Comparison of ENCODE assay signal across 9 cellular contexts in genomic region chr2:215796160-215796559, GRCh38.
DNase-seq lines count a peak whose midpoint lies in the region; ATAC-seq and TF ChIP-seq lines count a peak whose summit lies in the region.
"Had no signal": no experiment of that assay in that cellular context is flagged by ENCODE, and none has a peak within 500 bp of the region (broad histone marks: within the 10 kb centered on the region; RNA-seq: fewer than 3 reads in every experiment).

No MANE protein-coding gene starts in this region.

- H3K27ac ChIP-seq in mammary epithelial cell (ENCODE audit: insufficient read depth, low read depth, low read length): no peak overlapping the region
- H3K27ac ChIP-seq: parathyroid adenoma had no signal

- TF ChIP-seq CTCF in NB4 (IDR thresholded peaks at IDR 0.05; ENCODE audit: low read depth, low read length) (no peak), mammary epithelial cell (conservative IDR thresholded peaks at IDR 0.05 in 1 of 2, IDR thresholded peaks at IDR 0.05 in 1 of 2; ENCODE audit: extremely low read depth in 1 of 2, insufficient read depth in 1 of 2, low read depth in 1 of 2, low read length in 2 of 2) (peak in 1 of 2 donors; percentile 1), omental fat pad (IDR thresholded peaks at IDR 0.05) (no peak)

- H3K4me1 ChIP-seq in mammary epithelial cell (ENCODE audit: insufficient read depth, low read length): peaks cover 40% of the 10 kb centered on the region
- H3K4me1 ChIP-seq: parathyroid adenoma had no signal

- in situ Hi-C loops in G401 (cut with HindIII; ENCODE audit: low sequenced_read_pairs): no loop called here
- in situ Hi-C loops in mammary epithelial cell (cut with MboI; ENCODE audit: low sequenced_read_pairs in 2 of 2): no loop called here

- H4K20me1 ChIP-seq in mammary epithelial cell (ENCODE audit: insufficient read depth, low read length): no peaks in the 10 kb centered on the region

- H3K27me3 ChIP-seq in mammary epithelial cell (ENCODE audit: insufficient read depth, low read length): no peaks in the 10 kb centered on the region

- CTCF ChIA-PET in mammary epithelial cell (lab: Charles Lee; ENCODE audit: low non-redundant PET): no interaction called here

- no peak overlapping the region for H3K9ac ChIP-seq in mammary epithelial cell (ENCODE audit: insufficient read depth, low read length)
- H3K9ac ChIP-seq: parathyroid adenoma had no signal

- peak; percentile 54 for DNase-seq in G401 (ENCODE audit: low spot score)
- DNase-seq in NB4 (ENCODE audit: low read depth): peak; percentile 70
- DNase-seq in mammary epithelial cell: peak; percentile 79
- no peak for DNase-seq in omental fat pad (ENCODE audit: low spot score)
- DNase-seq: NCI-H524 had no signal

- no peak overlapping the region for H3K4me2 ChIP-seq in mammary epithelial cell (ENCODE audit: insufficient read depth, low read depth, low read length)

- H3K36me3 ChIP-seq in mammary epithelial cell (ENCODE audit: insufficient read depth, low read length): no peaks in the 10 kb centered on the region

- no peaks in the 10 kb centered on the region for H3K79me2 ChIP-seq in mammary epithelial cell (ENCODE audit: insufficient read depth, low read length)
- H3K79me2 ChIP-seq: parathyroid adenoma had no signal

- WGBS in mammary epithelial cell (ENCODE audit: low coverage, missing lambda C conversion rate): 0% methylated on average over 2 of the region's 2 CpGs

- dilution Hi-C loops in mammary epithelial cell (cut with HindIII; ENCODE audit: low sequenced_read_pairs): no loop called here

- peak overlapping the region; percentile 43 for H2AFZ ChIP-seq in mammary epithelial cell (ENCODE audit: low read depth, low read length)
- H2AFZ ChIP-seq: parathyroid adenoma had no signal

- no peaks in the 10 kb centered on the region for H3K9me3 ChIP-seq in mammary epithelial cell (replicated peaks; ENCODE audit: insufficient read depth, low read length)

- intact Hi-C loops in mammary epithelial cell (cut with micrococcal nuclease): loop anchor here (5.0 kb wide), 1 partner anchor 39 kb away; no protein-coding TSS in a partner anchor

- TF ChIP-seq POLR2A in NB4 (IDR thresholded peaks at IDR 0.05; ENCODE audit: extremely low read depth, insufficient read length): no peak

- peak; percentile 49 for ATAC-seq in omental fat pad (ENCODE audit: low FRiP score)
- no peak for ATAC-seq in GM18909 (IDR thresholded peaks at IDR 0.05; ENCODE audit: poor library complexity, unreplicated experiment)
- no peak for ATAC-seq in HG02885 (IDR thresholded peaks at IDR 0.05; ENCODE audit: poor library complexity, unreplicated experiment)
- ATAC-seq in HG02973 (IDR thresholded peaks at IDR 0.05; ENCODE audit: unreplicated experiment): no peak

- BruUV-seq in mammary epithelial cell (replicated peaks; lab: Mats Ljungman, UMichigan): no TSS peak

- no peak overlapping the region for H3K4me3 ChIP-seq in NB4 (ENCODE audit: low read depth, low read length)
- no peak overlapping the region for H3K4me3 ChIP-seq in mammary epithelial cell (replicated peaks in 1 of 3; ENCODE audit: insufficient read depth in 1 of 3, low read depth in 2 of 3, low read length in 3 of 3)
